In genomic region chr7:46695045-46695708, GRCh38 we compare ENCODE assay signal across 12 cellular contexts.
DNase-seq lines count a peak whose midpoint lies in the region; ATAC-seq and TF ChIP-seq lines count a peak whose summit lies in the region.
"Had no signal": no experiment of that assay in that cellular context is flagged by ENCODE, and none has a peak within 500 bp of the region (broad histone marks: within the 10 kb centered on the region; RNA-seq: fewer than 3 reads in every experiment).

No MANE protein-coding gene starts in this region.

- H3K4me1 Mint-ChIP-seq in CD14-positive monocyte, result no peaks in the 10 kb centered on the region
- H3K4me1 Mint-ChIP-seq: naive B cell had no signal

- H3K4me1 ChIP-seq in OCI-LY3 (ENCODE audit: low read length) (peaks cover 25% of the 10 kb centered on the region), fibroblast of lung (ENCODE audit: control insufficient read depth, extremely low read depth, insufficient read depth, low read length) (no peaks in the 10 kb centered on the region), transverse colon (no peaks in the 10 kb centered on the region)
- H3K4me1 ChIP-seq: sigmoid colon had no signal

- H4K20me1 ChIP-seq in OCI-LY3 (ENCODE audit: insufficient read depth, low read length) (no peaks in the 10 kb centered on the region), fibroblast of lung (ENCODE audit: control insufficient read depth, extremely low read depth, insufficient read depth, low read length) (no peaks in the 10 kb centered on the region)

- peaks cover 5% of the 10 kb centered on the region; the same call in 1 of the 2 replicates for H3K9me3 ChIP-seq in OCI-LY3 (ENCODE audit: insufficient read depth, low read length)
- H3K9me3 ChIP-seq in fibroblast of lung (ENCODE audit: control insufficient read depth, insufficient read depth, low read depth, low read length), result no peaks in the 10 kb centered on the region
- H3K9me3 ChIP-seq in transverse colon, result peaks cover 0 to 4% of the 10 kb centered on the region in 2 donors

- no peaks in the 10 kb centered on the region for H3K27me3 ChIP-seq in OCI-LY3 (ENCODE audit: low read depth, low read length)
- H3K27me3 ChIP-seq in fibroblast of lung (ENCODE audit: control insufficient read depth, insufficient read depth, low read length), result no peaks in the 10 kb centered on the region
- H3K27me3 ChIP-seq in transverse colon, result no peaks in the 10 kb centered on the region
- H3K27me3 ChIP-seq: sigmoid colon had no signal

- no peak overlapping the region for H3K27ac Mint-ChIP-seq in CD14-positive monocyte
- H3K27ac Mint-ChIP-seq: activated naive CD8-positive, alpha-beta T cell; naive B cell had no signal

- no peak overlapping the region for H3K4me3 Mint-ChIP-seq in CD14-positive monocyte
- H3K4me3 Mint-ChIP-seq: activated naive CD8-positive, alpha-beta T cell; naive B cell had no signal

- H3K79me2 ChIP-seq in OCI-LY3 (ENCODE audit: low read length), result no peaks in the 10 kb centered on the region
- H3K79me2 ChIP-seq in fibroblast of lung (ENCODE audit: control insufficient read depth, insufficient read depth, low read length), result no peaks in the 10 kb centered on the region

- H3K36me3 ChIP-seq in OCI-LY3 (replicated peaks; ENCODE audit: low read depth, low read length) (peaks cover 3% of the 10 kb centered on the region), fibroblast of lung (ENCODE audit: control insufficient read depth, insufficient read depth, low read length) (no peaks in the 10 kb centered on the region), transverse colon (no peaks in the 10 kb centered on the region)
- H3K36me3 ChIP-seq: sigmoid colon had no signal

- no peaks in the 10 kb centered on the region for H3K36me3 Mint-ChIP-seq in CD14-positive monocyte
- H3K36me3 Mint-ChIP-seq: activated naive CD8-positive, alpha-beta T cell; naive B cell had no signal

- in situ Hi-C loops in transverse colon (cut with MboI; ENCODE audit: low pct_ligation_motif_present in 1 of 4, low pct_unique_long_range_greater_than_20kb in 1 of 4, low sequenced_read_pairs in 3 of 4), result no loop called here

- no peak overlapping the region for H3K4me3 ChIP-seq in OCI-LY3 (ENCODE audit: low read length)
- no peak overlapping the region for H3K4me3 ChIP-seq in fibroblast of lung (replicated peaks in 1 of 4; ENCODE audit: control extremely low read depth in 1 of 4, insufficient read depth in 1 of 4, low read depth in 3 of 4, low read length in 4 of 4)
- H3K4me3 ChIP-seq in transverse colon, result no peak overlapping the region
- H3K4me3 ChIP-seq: sigmoid colon had no signal

- DNase-seq in fibroblast of lung (ENCODE audit: low read depth in 2 of 2) (peak in 1 of 2 donors; percentile 24), retina (peak; percentile 21), HK-2 (ENCODE audit: unreplicated experiment) (no peak), CD14-positive monocyte (ENCODE audit: low spot score) (no peak), transverse colon (no peak)
- DNase-seq: COR-L47, naive B cell, sigmoid colon, substantia nigra had no signal

- peaks cover 0 to 9% (median 4%) of the 10 kb centered on the region in 7 donors for H3K9me3 Mint-ChIP-seq in CD14-positive monocyte

- TF ChIP-seq POLR2A in transverse colon (IDR thresholded peaks at IDR 0.05), result no peak

- H3K9ac ChIP-seq in OCI-LY3 (ENCODE audit: low read length), result no peak overlapping the region
- no peak overlapping the region for H3K9ac ChIP-seq in fibroblast of lung (ENCODE audit: insufficient read depth, low read length)

- H3K27me3 Mint-ChIP-seq in CD14-positive monocyte (ENCODE audit: low read depth in 3 of 3), result no peaks in the 10 kb centered on the region
- H3K27me3 Mint-ChIP-seq: activated naive CD8-positive, alpha-beta T cell had no signal

- intact Hi-C loops in CD14-positive monocyte (cut with micrococcal nuclease) (no loop called here), transverse colon (cut with DNase I; ENCODE audit: low total_unique reads) (no loop called here)

- ATAC-seq in GM18907 (IDR thresholded peaks at IDR 0.05; ENCODE audit: unreplicated experiment), result peak; percentile 58

- TF ChIP-seq CTCF in OCI-LY3 (IDR thresholded peaks at IDR 0.05; ENCODE audit: low read depth, low read length) (no peak), fibroblast of lung (conservative IDR thresholded peaks at IDR 0.05 in 1 of 2, IDR thresholded peaks at IDR 0.05 in 1 of 2; ENCODE audit: low read depth in 1 of 2, low read length in 2 of 2) (peak; percentile 10 to 13), CD14-positive monocyte (IDR thresholded peaks at IDR 0.05) (no peak), transverse colon (IDR thresholded peaks at IDR 0.05) (no peak)

- peak overlapping the region; percentile 71 for H2AFZ ChIP-seq in OCI-LY3 (ENCODE audit: low read depth, low read length)
- H2AFZ ChIP-seq in fibroblast of lung (ENCODE audit: low read length), result no peak overlapping the region

- H3K27ac ChIP-seq in OCI-LY3 (ENCODE audit: low read length) (no peak overlapping the region), fibroblast of lung (ENCODE audit: insufficient read depth, low read length) (no peak overlapping the region), transverse colon (no peak overlapping the region)
- H3K27ac ChIP-seq: sigmoid colon had no signal

- H3K4me2 ChIP-seq in OCI-LY3 (ENCODE audit: low read length) (peak overlapping the region; percentile 30), fibroblast of lung (ENCODE audit: extremely low read depth, insufficient read depth, low read length) (no peak overlapping the region)

- WGBS in transverse colon (ENCODE audit: low coverage in 1 of 2), 2 donors, result 61 to 100% methylated on average over 1 to 3 of the region's 3 CpGs

- no peak for TF ChIP-seq EP300 in transverse colon (IDR thresholded peaks at IDR 0.05; ENCODE audit: low read depth)

Comparison
In these comparisons a context has a peak if more than half of its experiments do, and no peak if none do; other contexts are left out.
1. CTCF ChIP-seq: peak in fibroblast of lung (2 of 2); none in OCI-LY3 (single experiment), CD14-positive monocyte (single experiment) and transverse colon (0 of 5).